In the genomic region with DNA sequence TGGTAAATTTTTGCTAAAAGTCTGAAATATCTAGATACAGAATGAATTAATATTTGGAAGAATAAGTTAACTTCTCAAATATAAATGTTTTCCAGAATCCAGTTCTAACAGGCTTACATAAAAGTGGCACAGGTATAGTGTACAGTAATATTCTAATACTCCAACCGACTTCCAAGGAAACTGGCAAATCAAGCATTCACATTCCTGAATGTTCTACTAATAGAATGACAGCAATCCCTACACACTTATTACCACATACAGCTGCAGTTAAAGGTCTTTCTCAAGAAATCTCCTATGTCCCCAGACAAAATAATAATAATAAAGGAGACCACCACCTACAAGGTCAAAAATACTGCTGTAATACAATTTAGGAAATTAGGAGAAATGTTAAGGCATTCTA, we compare ENCODE assay signal across 19 cellular contexts. TPM values are rescaled to one million over a fixed set of nuclear protein-coding genes. Genes with fewer than 3 reads are reported as not detected.
DNase-seq lines count a peak whose midpoint lies in the region; ATAC-seq and TF ChIP-seq lines count a peak whose summit lies in the region.
"Had no signal": no experiment of that assay in that cellular context is flagged by ENCODE, and none has a peak within 500 bp of the region (broad histone marks: within the 10 kb centered on the region; RNA-seq: fewer than 3 reads in every experiment).

No MANE protein-coding gene starts in this region.

- TF ChIP-seq CTCF in SK-N-SH (IDR thresholded peaks at IDR 0.05) (no peak), body of pancreas (IDR thresholded peaks at IDR 0.05) (no peak)

- H3K79me2 ChIP-seq in SK-N-SH (ENCODE audit: insufficient read depth), result peaks cover 86% of the 10 kb centered on the region

- peak overlapping the region; percentile 47 for H3K27ac Mint-ChIP-seq in memory B cell

- H3F3A ChIP-seq in SK-N-SH (replicated peaks; ENCODE audit: insufficient read depth), result peaks cover 4% of the 10 kb centered on the region

- ATAC-seq in SK-N-SH treated with all-trans-retinoic acid at 6 μM for 48 hours (peak; percentile 48; the same call in 2 of the 3 replicates), body of pancreas (no peak), memory B cell (ENCODE audit: low read depth) (no peak)

- no peak overlapping the region for H3K4me3 Mint-ChIP-seq in memory B cell

- H3K4me1 Mint-ChIP-seq in memory B cell, result peaks cover 57% of the 10 kb centered on the region

- no peak for TF ChIP-seq RAD21 in SK-N-SH (IDR thresholded peaks at IDR 0.05; ENCODE audit: low read length)

- DNase-seq in SK-N-SH (no peak), body of pancreas (no peak), memory B cell (ENCODE audit: low spot score in 2 of 2) (no peak), NOMO-1 treated with DMSO at 0.1 percent for 48 hours (lab: John Stamatoyannopoulos, UW; ENCODE audit: unreplicated experiment) (no peak), head of caudate nucleus (no peak), activated gamma-delta T cell (lab: John Stamatoyannopoulos, UW) (no peak), SIG-M5 treated with dmso at 0.1 percent for 504 hours (lab: John Stamatoyannopoulos, UW; ENCODE audit: unreplicated experiment) (no peak)
- DNase-seq: C1 segment of cervical spinal cord, EL, H7, NCI-H1417 treated with DMSO at 0.1 percent for 48 hours, NCI-H2029 treated with DMSO at 0.1 percent for 48 hours, NCI-H510A, NCI-H82, Peyer's patch, SJCRH30 had no signal

- H3K9me3 Mint-ChIP-seq in memory B cell, result no peaks in the 10 kb centered on the region
- H3K9me3 Mint-ChIP-seq: IgD-negative memory B cell had no signal

- no peaks in the 10 kb centered on the region for H3K9me3 ChIP-seq in SK-N-SH
- H3K9me3 ChIP-seq in body of pancreas, result no peaks in the 10 kb centered on the region
- H3K9me3 ChIP-seq: Peyer's patch, SJCRH30 had no signal

- no peak overlapping the region for H3K4me2 ChIP-seq in SK-N-SH

- H3K36me3 Mint-ChIP-seq in memory B cell, result peaks cover 4% of the 10 kb centered on the region

- no peak overlapping the region for H3K27ac ChIP-seq in SK-N-SH (ENCODE audit: low read depth in 2 of 2, low read length in 1 of 2)
- peak overlapping the region in 3 of 4 donors; percentile 13 to 60 (median 47) for H3K27ac ChIP-seq in body of pancreas
- H3K27ac ChIP-seq: 22Rv1, SJCRH30 had no signal

- peaks cover 0 to 3% of the 10 kb centered on the region in 2 experiments; a peak in 2 of 4 replicates for H3K4me1 ChIP-seq in SK-N-SH (ENCODE audit: control insufficient read depth in 1 of 2, insufficient read depth in 2 of 2, low read depth in 1 of 2, low read length in 1 of 2)
- peaks cover 62% of the 10 kb centered on the region for H3K4me1 ChIP-seq in body of pancreas
- H3K4me1 ChIP-seq: SJCRH30 had no signal

- H3K27me3 Mint-ChIP-seq in memory B cell, result no peaks in the 10 kb centered on the region
- H3K27me3 Mint-ChIP-seq: IgD-negative memory B cell had no signal

- POLR2A ChIA-PET in SK-N-SH (lab: Yijun Ruan, JAX), result no interaction called here

- H3K4me3 ChIP-seq in SK-N-SH (ENCODE audit: low read depth in 2 of 2, low read length in 1 of 2) (no peak overlapping the region), body of pancreas (no peak overlapping the region)
- H3K4me3 ChIP-seq: Peyer's patch, SJCRH30 had no signal

- H4K20me1 ChIP-seq in SK-N-SH (ENCODE audit: insufficient read depth), result peaks cover 53% of the 10 kb centered on the region

- no peak overlapping the region for H3K9ac ChIP-seq in SK-N-SH

- intact Hi-C loops in body of pancreas (cut with DNase I) (no loop called here), head of caudate nucleus (cut with DNase I) (no loop called here)

- CTCF ChIA-PET in SK-N-SH (lab: Yijun Ruan, JAX), result interaction anchor here (2.1 kb wide), 1 partner anchor 10 kb away, joined by 5 read pairs; no protein-coding TSS in a partner anchor

- no peak for TF ChIP-seq EP300 in SK-N-SH (IDR thresholded peaks at IDR 0.05; ENCODE audit: borderline replicate concordance in 1 of 2, low read depth in 1 of 2, low read length in 1 of 2)

- no peaks in the 10 kb centered on the region for H3K9me2 ChIP-seq in SK-N-SH

- whole genome bisulfite sequencing in SK-N-SH (ENCODE audit: low lambda C conversion rate), result 77% methylated on average over 1 of the region's 1 CpG
- WGBS in body of pancreas, 2 donors, result 8 to 16% methylated on average over 1 of the region's 1 CpG

- TF ChIP-seq POLR2A in body of pancreas (IDR thresholded peaks at IDR 0.05), result no peak

- H3K36me3 ChIP-seq in SK-N-SH (replicated peaks in 1 of 2; ENCODE audit: control insufficient read depth in 1 of 2, insufficient read depth in 2 of 2, low read length in 1 of 2) (no peaks in the 10 kb centered on the region), body of pancreas (replicated peaks in 1 of 2; ENCODE audit: insufficient read depth in 1 of 2, low read depth in 2 of 2) (no peaks in the 10 kb centered on the region)
- H3K36me3 ChIP-seq: Peyer's patch, SJCRH30 had no signal

- H2AFZ ChIP-seq in SK-N-SH (ENCODE audit: low read depth), result no peak overlapping the region

- H3K27me3 ChIP-seq in SK-N-SH (ENCODE audit: insufficient read depth), result no peaks in the 10 kb centered on the region
- H3K27me3 ChIP-seq in body of pancreas, result no peaks in the 10 kb centered on the region
- H3K27me3 ChIP-seq: Peyer's patch, SJCRH30 had no signal

TF ChIP-seq in SK-N-SH treated with all-trans-retinoic acid at 6 μM for 48 hours, 23 proteins besides CTCF, POLR2A, EP300 and RAD21 (continues in another document):
- TF ChIP-seq GLIS3 (CRISPR knock-in tag; IDR thresholded peaks at IDR 0.05) (no peak), TSHZ2 (CRISPR knock-in tag; IDR thresholded peaks at IDR 0.05) (no peak), ZNF70 (CRISPR knock-in tag; IDR thresholded peaks at IDR 0.05) (no peak)

TF ChIP-seq in SK-N-SH, 30 proteins besides CTCF, POLR2A, EP300 and RAD21:
- TF ChIP-seq, protein P1, sequence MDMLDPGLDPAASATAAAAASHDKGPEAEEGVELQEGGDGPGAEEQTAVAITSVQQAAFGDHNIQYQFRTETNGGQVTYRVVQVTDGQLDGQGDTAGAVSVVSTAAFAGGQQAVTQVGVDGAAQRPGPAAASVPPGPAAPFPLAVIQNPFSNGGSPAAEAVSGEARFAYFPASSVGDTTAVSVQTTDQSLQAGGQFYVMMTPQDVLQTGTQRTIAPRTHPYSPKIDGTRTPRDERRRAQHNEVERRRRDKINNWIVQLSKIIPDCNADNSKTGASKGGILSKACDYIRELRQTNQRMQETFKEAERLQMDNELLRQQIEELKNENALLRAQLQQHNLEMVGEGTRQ (IDR thresholded peaks at IDR 0.05; ENCODE audit: borderline replicate concordance, low read depth, low read length), result no peak
- TF ChIP-seq FOXJ3 (CRISPR knock-in tag; IDR thresholded peaks at IDR 0.05), result no peak

RNA-seq across cellular contexts. Expression of gene TMEM131, which starts 31.9 kb away (rescaled TPM):
- 7.8 and 9.1 TPM in 2 replicates for polyA plus RNA-seq in SK-N-SH (2012; rRNA removed)
- 7.4 and 7.5 TPM in 2 replicates for polyA plus RNA-seq in SK-N-SH (2012; cell fraction: cytosol; rRNA removed)
- 20.6 and 30.2 TPM in 2 replicates for polyA plus RNA-seq in SK-N-SH (2012; cell fraction: nucleus; rRNA removed)
- 10 to 100 TPM; 20.0 to 21.4 TPM for total RNA-seq in body of pancreas

Comparison
In these comparisons a context has a peak if more than half of its experiments do, and no peak if none do; other contexts are left out.
1. H3K27ac ChIP-seq: peak in body of pancreas (3 of 4); none in SK-N-SH (0 of 2).